Comparison of ENCODE assay signal across 8 cellular contexts in the genomic region with DNA sequence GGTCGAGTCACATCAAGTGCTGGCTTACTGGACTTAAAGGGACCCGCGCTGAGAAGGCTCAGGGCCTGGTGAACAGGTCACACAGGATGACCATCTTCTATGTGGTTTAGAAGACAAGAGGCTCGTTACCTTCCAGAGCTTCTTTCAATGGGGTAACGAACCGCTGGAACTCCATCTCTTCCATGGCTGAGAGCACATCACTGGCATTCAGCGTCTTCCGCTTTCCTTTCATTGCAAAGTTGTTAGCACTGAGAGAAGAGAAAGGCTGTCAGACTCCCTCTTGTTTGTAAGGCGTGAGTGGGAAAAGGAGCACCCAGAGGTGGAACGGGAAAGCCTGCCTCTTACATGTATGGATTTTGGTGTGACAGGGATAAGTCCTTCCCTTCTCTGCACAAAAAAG. TPM values are rescaled to one million over a fixed set of nuclear protein-coding genes. Genes with fewer than 3 reads are reported as not detected.
DNase-seq lines count a peak whose midpoint lies in the region; ATAC-seq, FAIRE-seq and TF ChIP-seq lines count a peak whose summit lies in the region.

No MANE protein-coding gene starts in this region.

- no peak for TF ChIP-seq EP300 in HepG2 (IDR thresholded peaks at IDR 0.05; ENCODE audit: low read depth in 2 of 2, low read length in 2 of 2)
- no peak for TF ChIP-seq EP300 in HepG2 (CRISPR knock-in tag; IDR thresholded peaks at IDR 0.05; ENCODE audit: borderline replicate concordance)
- no peak for TF ChIP-seq EP300 in tibial nerve (IDR thresholded peaks at IDR 0.05)

- peak overlapping the region; percentile 91 for H3K27ac ChIP-seq in HepG2 (ENCODE audit: extremely low read length, insufficient read depth, low read length)
- H3K27ac ChIP-seq in tibial nerve = peak overlapping the region; percentile 88 to 99 (median 93)

- peaks cover 15% of the 10 kb centered on the region for H3K36me3 ChIP-seq in adipocyte (ENCODE audit: control insufficient read depth, insufficient read depth, low read length, severe bottlenecking)
- peaks cover 0 to 19% of the 10 kb centered on the region in 2 experiments; a peak in 3 of 5 replicates for H3K36me3 ChIP-seq in HepG2 (replicated peaks in 1 of 2; ENCODE audit: control insufficient read depth in 1 of 2, insufficient read depth in 2 of 2, low read length in 2 of 2)
- H3K36me3 ChIP-seq in tibial nerve = peaks cover 0 to 26% (median 0%) of the 10 kb centered on the region in 3 donors

- no peak for TF ChIP-seq CTCF in HepG2 (CRISPR knock-in tag; IDR thresholded peaks at IDR 0.05)
- TF ChIP-seq CTCF in tibial nerve (IDR thresholded peaks at IDR 0.05) = no peak

- H3K27me3 ChIP-seq in adipocyte (replicated peaks; ENCODE audit: control insufficient read depth, insufficient read depth, low read length) (no peaks in the 10 kb centered on the region), HepG2 (ENCODE audit: control insufficient read depth in 1 of 2, insufficient read depth in 2 of 2, low read length in 2 of 2) (no peaks in the 10 kb centered on the region; a peak in 1 of 5 replicates), tibial nerve (no peaks in the 10 kb centered on the region)

- BruUV-seq in HepG2 (replicated peaks; lab: Mats Ljungman, UMichigan) = TSS peak; percentile 73

- no peaks in the 10 kb centered on the region for H4K20me1 ChIP-seq in HepG2 (ENCODE audit: insufficient read depth, low read length)

- TF ChIP-seq RAD21 in HepG2 (CRISPR knock-in tag; IDR thresholded peaks at IDR 0.05) = no peak

- H3K4me3 Mint-ChIP-seq in activated T-cell treated with anti-CD3 and anti-CD28 coated beads, Interleukin-2, amount 50 U/mL, for 24 hours = peak overlapping the region; percentile 94

- peaks cover 6% of the 10 kb centered on the region for H3K4me1 ChIP-seq in adipocyte (ENCODE audit: control insufficient read depth, insufficient read depth, low read length)
- peaks cover 37% of the 10 kb centered on the region for H3K4me1 ChIP-seq in HepG2 (ENCODE audit: insufficient read depth, low read length)
- H3K4me1 ChIP-seq in tibial nerve = peaks cover 0 to 36% (median 12%) of the 10 kb centered on the region in 4 donors

- ATAC-seq in HepG2 = no peak
- ATAC-seq in activated CD4-positive, CD25-positive, alpha-beta regulatory T cell treated with anti-CD3 and anti-CD28 coated beads, Interleukin-2, amount 50 U/mL, for 24 hours = no peak

- peak overlapping the region; percentile 97 for H3K9ac ChIP-seq in adipocyte (ENCODE audit: low read length)
- peak overlapping the region; percentile 93 for H3K9ac ChIP-seq in HepG2 (ENCODE audit: insufficient read depth, low read depth, low read length)

- no peaks in the 10 kb centered on the region for H3K9me3 Mint-ChIP-seq in activated T-cell treated with anti-CD3 and anti-CD28 coated beads, Interleukin-2, amount 50 U/mL, for 24 hours

- peaks cover 49% of the 10 kb centered on the region for H3K36me3 Mint-ChIP-seq in activated T-cell treated with anti-CD3 and anti-CD28 coated beads, Interleukin-2, amount 50 U/mL, for 24 hours (ENCODE audit: low read depth)

- POLR2A ChIA-PET in HepG2 (lab: Yijun Ruan, JAX) = interaction anchor here (0.8 to 3.6 kb wide), 22 partner anchors 9 to 245 kb away, joined by 3 to 50 read pairs (median 4); a partner anchor contains a TSS

- no peak for DNase-seq in activated T-cell treated with anti-CD3 and anti-CD28 coated beads, Interleukin-2, amount 50 U/mL, for 24 hours
- DNase-seq in activated T-cell treated with anti-CD3 and anti-CD28 coated beads, Interleukin-2, amount 50 U/mL, for 1 hour = no peak
- peak; percentile 28 for DNase-seq in adipocyte (ENCODE audit: low read depth)
- DNase-seq in HepG2 (ENCODE audit: low spot score) = no peak
- no peak for DNase-seq in tibial nerve (ENCODE audit: low spot score in 2 of 2)
- no peak for DNase-seq in COR-L47 (lab: John Stamatoyannopoulos, UW)
- no peak for DNase-seq in G401 (ENCODE audit: low spot score)

- in situ Hi-C loops in HepG2 (cut with HindIII; ENCODE audit: extremely low pct_ligation_motif_present, low pct_unique_long_range_greater_than_20kb) (no loop called here), G401 (cut with HindIII; ENCODE audit: low sequenced_read_pairs) (no loop called here)

- CTCF ChIA-PET in HepG2 (lab: Yijun Ruan, JAX; ENCODE audit: low intra/inter-chr PET ratio, low total read pairs) = no interaction called here

- intact Hi-C loops in HepG2 (cut with micrococcal nuclease; ENCODE audit: unreplicated experiment) = loop anchor here (10.0 kb wide), 1 partner anchor 135 kb away; a partner anchor contains a TSS

- no peaks in the 10 kb centered on the region for H3K27me3 Mint-ChIP-seq in activated T-cell treated with anti-CD3 and anti-CD28 coated beads, Interleukin-2, amount 50 U/mL, for 24 hours

- TF ChIP-seq POLR2A in HepG2 (IDR thresholded peaks at IDR 0.05; ENCODE audit: insufficient read depth in 1 of 2, low read depth in 2 of 2, low read length in 2 of 2) (no peak), tibial nerve (IDR thresholded peaks at IDR 0.05) (no peak)

- peaks cover 12% of the 10 kb centered on the region for H3K79me2 ChIP-seq in HepG2 (ENCODE audit: insufficient read depth, low read length)

- H3K4me2 ChIP-seq in HepG2 (ENCODE audit: low read depth, low read length) = peak overlapping the region; percentile 86

- no peak for FAIRE-seq in HepG2 (lab: Jason Lieb, UNC)

- H3K27ac Mint-ChIP-seq in activated T-cell treated with anti-CD3 and anti-CD28 coated beads, Interleukin-2, amount 50 U/mL, for 24 hours = peak overlapping the region; percentile 99

- WGBS in HepG2 (ENCODE audit: low lambda C conversion rate) = 41% methylated on average over 10 of the region's 10 CpGs
- WGBS in tibial nerve, 2 donors = 41 to 48% methylated on average over 10 of the region's 10 CpGs

- H3K4me1 Mint-ChIP-seq in activated T-cell treated with anti-CD3 and anti-CD28 coated beads, Interleukin-2, amount 50 U/mL, for 24 hours (ENCODE audit: low read depth) = peaks cover 37% of the 10 kb centered on the region

- H3K9me3 ChIP-seq in adipocyte (ENCODE audit: control insufficient read depth, low read length) (no peaks in the 10 kb centered on the region), HepG2 (ENCODE audit: low read length) (no peaks in the 10 kb centered on the region), tibial nerve (no peaks in the 10 kb centered on the region)

- peak overlapping the region; percentile 93 for H3K4me3 ChIP-seq in adipocyte (ENCODE audit: low read length)
- peak overlapping the region; percentile 91 to 98 (median 95) for H3K4me3 ChIP-seq in HepG2 (replicated peaks in 1 of 3; ENCODE audit: insufficient read depth in 1 of 3, low read depth in 2 of 3, low read length in 3 of 3)
- H3K4me3 ChIP-seq in tibial nerve = peak overlapping the region; percentile 56 to 97 (median 78)

- no peak overlapping the region for H2AFZ ChIP-seq in HepG2 (ENCODE audit: low read length)

RNA-seq across cellular contexts. Expression of a gene that starts 1.0 kb away (rescaled TPM):
- total RNA-seq in HepG2 (2016; rRNA removed; fragmentation: Illumina TruSeq; extraction: Trizol) (77.2 and 93.1 TPM in 2 replicates), tibial nerve (10 to 100 TPM; 22.2 to 28.4 (median 26.0) TPM)
- total RNA-seq in HepG2 (2016; cell fraction: cytosol; rRNA removed; fragmentation: Illumina TruSeq; extraction: Trizol; ENCODE audit: low read depth) = 16.4 and 16.7 TPM in 2 replicates
- total RNA-seq in HepG2 (2016; cell fraction: insoluble cytoplasmic fraction; rRNA removed; fragmentation: Illumina TruSeq; extraction: Trizol) = 79.2 and 96.3 TPM in 2 replicates
- total RNA-seq in HepG2 (2016; cell fraction: membrane; rRNA removed; fragmentation: Illumina TruSeq; extraction: Trizol) = 47.2 and 48.0 TPM in 2 replicates
- total RNA-seq in HepG2 (2016; cell fraction: nucleus; rRNA removed; fragmentation: Illumina TruSeq; extraction: Trizol) = 34.4 and 38.5 TPM in 2 replicates
- polyA plus RNA-seq in HepG2 (2011; rRNA removed) = 25.9 and 36.0 TPM in 2 replicates
- 23.9 and 28.7 TPM in 2 replicates for polyA plus RNA-seq in HepG2 (2011; cell fraction: cytosol; rRNA removed)
- 30.3 and 34.7 TPM in 2 replicates for polyA plus RNA-seq in HepG2 (2011; cell fraction: nucleus; rRNA removed)
- 17.9 and 29.2 TPM in 2 replicates for polyA plus RNA-seq in HepG2 (2012)
- polyA plus RNA-seq in HepG2 (2016; cell fraction: cytosol; fragmentation: Illumina TruSeq; extraction: Trizol; ENCODE audit: low read depth) = 15.0 and 17.3 TPM in 2 replicates
- 103 and 111 TPM in 2 replicates for polyA plus RNA-seq in HepG2 (2016; cell fraction: insoluble cytoplasmic fraction; fragmentation: Illumina TruSeq; extraction: Trizol; ENCODE audit: low read depth)
- polyA plus RNA-seq in HepG2 (2016; cell fraction: membrane; fragmentation: Illumina TruSeq; extraction: Trizol; ENCODE audit: low read depth) = 40.3 and 43.4 TPM in 2 replicates
- 75.6 and 79.1 TPM in 2 replicates for polyA plus RNA-seq in HepG2 (2016; cell fraction: nucleus; fragmentation: Illumina TruSeq; extraction: Trizol; ENCODE audit: insufficient read depth, low read depth)
- 17.7 and 85.1 TPM in 2 replicates for polyA minus RNA-seq in HepG2 (2011; rRNA and poly(A)+ RNA removed; ENCODE audit: low replicate concordance)
- 7.1 and 10.4 TPM in 2 replicates for polyA minus RNA-seq in HepG2 (2011; cell fraction: cytosol; rRNA and poly(A)+ RNA removed)
- 12.1 and 14.3 TPM in 2 replicates for polyA minus RNA-seq in HepG2 (2011; cell fraction: nucleus; rRNA and poly(A)+ RNA removed)
- total RNA-seq in G401 (2014; rRNA removed; shearing (Covaris generic)) = 94.5 and 116 TPM in 2 replicates

RNA-seq across cellular contexts. Expression of a gene that starts 1.1 kb away (rescaled TPM):
- total RNA-seq in HepG2 (2016; rRNA removed; fragmentation: Illumina TruSeq; extraction: Trizol) = 0.18 and 0.31 TPM in 2 replicates
- 1.0 and 1.1 TPM in 2 replicates for total RNA-seq in HepG2 (2016; cell fraction: cytosol; rRNA removed; fragmentation: Illumina TruSeq; extraction: Trizol; ENCODE audit: low read depth)
- total RNA-seq in HepG2 (2016; cell fraction: insoluble cytoplasmic fraction; rRNA removed; fragmentation: Illumina TruSeq; extraction: Trizol) = 0.22 and 0.30 TPM in 2 replicates
- total RNA-seq in HepG2 (2016; cell fraction: membrane; rRNA removed; fragmentation: Illumina TruSeq; extraction: Trizol) = 0.86 and 1.2 TPM in 2 replicates
- total RNA-seq in HepG2 (2016; cell fraction: nucleus; rRNA removed; fragmentation: Illumina TruSeq; extraction: Trizol) = 0.31 and 0.34 TPM in 2 replicates
- polyA plus RNA-seq in HepG2 (2011; rRNA removed) = 0.14 and 0.24 TPM in 2 replicates
- 0.13 and 0.21 TPM in 2 replicates for polyA plus RNA-seq in HepG2 (2011; cell fraction: cytosol; rRNA removed)
- 0.13 and 0.16 TPM in 2 replicates for polyA plus RNA-seq in HepG2 (2011; cell fraction: nucleus; rRNA removed)
- 0.16 and 0.21 TPM in 2 replicates for polyA plus RNA-seq in HepG2 (2012)
- polyA plus RNA-seq in HepG2 (2016; cell fraction: cytosol; fragmentation: Illumina TruSeq; extraction: Trizol; ENCODE audit: low read depth) = 0.17 and 0.55 TPM in 2 replicates
- 0.55 and 0.64 TPM in 2 replicates for polyA plus RNA-seq in HepG2 (2016; cell fraction: insoluble cytoplasmic fraction; fragmentation: Illumina TruSeq; extraction: Trizol; ENCODE audit: low read depth)
- 0.66 and 0.74 TPM in 2 replicates for polyA plus RNA-seq in HepG2 (2016; cell fraction: membrane; fragmentation: Illumina TruSeq; extraction: Trizol; ENCODE audit: low read depth)
- 0.22 and 0.23 TPM in 2 replicates for polyA plus RNA-seq in HepG2 (2016; cell fraction: nucleus; fragmentation: Illumina TruSeq; extraction: Trizol; ENCODE audit: insufficient read depth, low read depth)
- polyA minus RNA-seq in HepG2 (2011; rRNA and poly(A)+ RNA removed; ENCODE audit: low replicate concordance) = 0.46 and 3.7 TPM in 2 replicates
- 0.26 and 0.30 TPM in 2 replicates for polyA minus RNA-seq in HepG2 (2011; cell fraction: cytosol; rRNA and poly(A)+ RNA removed)
- polyA minus RNA-seq in HepG2 (2011; cell fraction: nucleus; rRNA and poly(A)+ RNA removed) = 0.77 and 0.99 TPM in 2 replicates
- 1 to 10 TPM in 1 of 4 donors, under 1 TPM in 1, not detected in 2; 0.59 to 1.3 TPM for total RNA-seq in tibial nerve
- total RNA-seq in G401 (2014; rRNA removed; shearing (Covaris generic)) = 1.3 TPM in 1 of 2 replicates, not detected in the other

RNA-seq across cellular contexts. Expression of a gene that starts 8.4 kb away (rescaled TPM):
- total RNA-seq in HepG2 (2016; rRNA removed; fragmentation: Illumina TruSeq; extraction: Trizol) = 21.8 and 23.0 TPM in 2 replicates
- total RNA-seq in HepG2 (2016; cell fraction: cytosol; rRNA removed; fragmentation: Illumina TruSeq; extraction: Trizol; ENCODE audit: low read depth) = 5.0 and 5.9 TPM in 2 replicates
- 21.5 and 22.8 TPM in 2 replicates for total RNA-seq in HepG2 (2016; cell fraction: insoluble cytoplasmic fraction; rRNA removed; fragmentation: Illumina TruSeq; extraction: Trizol)
- total RNA-seq in HepG2 (2016; cell fraction: membrane; rRNA removed; fragmentation: Illumina TruSeq; extraction: Trizol) = 9.1 and 9.2 TPM in 2 replicates
- total RNA-seq in HepG2 (2016; cell fraction: nucleus; rRNA removed; fragmentation: Illumina TruSeq; extraction: Trizol) = 16.1 and 20.0 TPM in 2 replicates
- 30.1 and 40.5 TPM in 2 replicates for polyA plus RNA-seq in HepG2 (2011; rRNA removed)
- 15.7 and 16.1 TPM in 2 replicates for polyA plus RNA-seq in HepG2 (2011; cell fraction: cytosol; rRNA removed)
- 75.9 and 98.7 TPM in 2 replicates for polyA plus RNA-seq in HepG2 (2011; cell fraction: nucleus; rRNA removed)
- 48.3 and 58.9 TPM in 2 replicates for polyA plus RNA-seq in HepG2 (2012)
- 6.7 and 7.3 TPM in 2 replicates for polyA plus RNA-seq in HepG2 (2016; cell fraction: cytosol; fragmentation: Illumina TruSeq; extraction: Trizol; ENCODE audit: low read depth)
- polyA plus RNA-seq in HepG2 (2016; cell fraction: insoluble cytoplasmic fraction; fragmentation: Illumina TruSeq; extraction: Trizol; ENCODE audit: low read depth) = 21.4 and 28.7 TPM in 2 replicates
- polyA plus RNA-seq in HepG2 (2016; cell fraction: membrane; fragmentation: Illumina TruSeq; extraction: Trizol; ENCODE audit: low read depth) = 8.7 and 9.0 TPM in 2 replicates
- polyA plus RNA-seq in HepG2 (2016; cell fraction: nucleus; fragmentation: Illumina TruSeq; extraction: Trizol; ENCODE audit: insufficient read depth, low read depth) = 44.4 and 47.1 TPM in 2 replicates
- 22.4 and 56.5 TPM in 2 replicates for polyA minus RNA-seq in HepG2 (2011; rRNA and poly(A)+ RNA removed; ENCODE audit: low replicate concordance)
- polyA minus RNA-seq in HepG2 (2011; cell fraction: cytosol; rRNA and poly(A)+ RNA removed) = 9.6 and 11.1 TPM in 2 replicates
- polyA minus RNA-seq in HepG2 (2011; cell fraction: nucleus; rRNA and poly(A)+ RNA removed) = 31.4 and 34.3 TPM in 2 replicates
- 10 to 100 TPM; 36.3 to 80.4 (median 46.8) TPM for total RNA-seq in tibial nerve
- total RNA-seq in G401 (2014; rRNA removed; shearing (Covaris generic)) = 11.3 and 13.7 TPM in 2 replicates

RNA-seq across cellular contexts. Expression of a gene that starts 32.7 kb away (rescaled TPM):
- total RNA-seq in HepG2 (2016; rRNA removed; fragmentation: Illumina TruSeq; extraction: Trizol) (23.0 and 23.1 TPM in 2 replicates), tibial nerve (10 to 100 TPM; 19.7 to 53.5 (median 25.7) TPM)
- total RNA-seq in HepG2 (2016; cell fraction: cytosol; rRNA removed; fragmentation: Illumina TruSeq; extraction: Trizol; ENCODE audit: low read depth) = 9.0 and 12.1 TPM in 2 replicates
- 24.5 and 26.6 TPM in 2 replicates for total RNA-seq in HepG2 (2016; cell fraction: insoluble cytoplasmic fraction; rRNA removed; fragmentation: Illumina TruSeq; extraction: Trizol)
- total RNA-seq in HepG2 (2016; cell fraction: membrane; rRNA removed; fragmentation: Illumina TruSeq; extraction: Trizol) = 14.8 and 21.9 TPM in 2 replicates
- total RNA-seq in HepG2 (2016; cell fraction: nucleus; rRNA removed; fragmentation: Illumina TruSeq; extraction: Trizol) = 20.3 and 23.2 TPM in 2 replicates
- polyA plus RNA-seq in HepG2 (2011; rRNA removed) = 38.5 and 52.1 TPM in 2 replicates
- polyA plus RNA-seq in HepG2 (2011; cell fraction: cytosol; rRNA removed) = 42.5 and 45.1 TPM in 2 replicates
- polyA plus RNA-seq in HepG2 (2011; cell fraction: nucleus; rRNA removed) = 48.3 and 66.3 TPM in 2 replicates
- 22.4 and 28.2 TPM in 2 replicates for polyA plus RNA-seq in HepG2 (2012)
- polyA plus RNA-seq in HepG2 (2016; cell fraction: cytosol; fragmentation: Illumina TruSeq; extraction: Trizol; ENCODE audit: low read depth) = 3.9 and 7.9 TPM in 2 replicates
- polyA plus RNA-seq in HepG2 (2016; cell fraction: insoluble cytoplasmic fraction; fragmentation: Illumina TruSeq; extraction: Trizol; ENCODE audit: low read depth) = 21.1 and 26.6 TPM in 2 replicates
- 9.6 and 14.6 TPM in 2 replicates for polyA plus RNA-seq in HepG2 (2016; cell fraction: membrane; fragmentation: Illumina TruSeq; extraction: Trizol; ENCODE audit: low read depth)
- polyA plus RNA-seq in HepG2 (2016; cell fraction: nucleus; fragmentation: Illumina TruSeq; extraction: Trizol; ENCODE audit: insufficient read depth, low read depth) = 59.1 and 62.1 TPM in 2 replicates
- polyA minus RNA-seq in HepG2 (2011; rRNA and poly(A)+ RNA removed; ENCODE audit: low replicate concordance) = 23.3 and 44.1 TPM in 2 replicates
- polyA minus RNA-seq in HepG2 (2011; cell fraction: cytosol; rRNA and poly(A)+ RNA removed) = 15.5 and 15.6 TPM in 2 replicates
- 18.0 and 26.0 TPM in 2 replicates for polyA minus RNA-seq in HepG2 (2011; cell fraction: nucleus; rRNA and poly(A)+ RNA removed)
- total RNA-seq in G401 (2014; rRNA removed; shearing (Covaris generic)) = 26.1 and 26.3 TPM in 2 replicates

RNA-seq across cellular contexts. Expression of a gene that starts 54.0 kb away (rescaled TPM):
- total RNA-seq in HepG2 (2016; rRNA removed; fragmentation: Illumina TruSeq; extraction: Trizol) (26.7 and 28.8 TPM in 2 replicates), tibial nerve (10 to 100 TPM; 18.0 to 45.9 (median 35.2) TPM)
- total RNA-seq in HepG2 (2016; cell fraction: cytosol; rRNA removed; fragmentation: Illumina TruSeq; extraction: Trizol; ENCODE audit: low read depth) = 6.9 and 7.7 TPM in 2 replicates
- 21.4 and 28.5 TPM in 2 replicates for total RNA-seq in HepG2 (2016; cell fraction: insoluble cytoplasmic fraction; rRNA removed; fragmentation: Illumina TruSeq; extraction: Trizol)
- 9.6 and 10.3 TPM in 2 replicates for total RNA-seq in HepG2 (2016; cell fraction: membrane; rRNA removed; fragmentation: Illumina TruSeq; extraction: Trizol)
- 30.1 and 33.4 TPM in 2 replicates for total RNA-seq in HepG2 (2016; cell fraction: nucleus; rRNA removed; fragmentation: Illumina TruSeq; extraction: Trizol)
- polyA plus RNA-seq in HepG2 (2011; rRNA removed) = 17.1 and 18.9 TPM in 2 replicates
- polyA plus RNA-seq in HepG2 (2011; cell fraction: cytosol; rRNA removed) = 12.7 and 14.2 TPM in 2 replicates
- polyA plus RNA-seq in HepG2 (2011; cell fraction: nucleus; rRNA removed) = 36.7 and 52.3 TPM in 2 replicates
- 8.7 and 10.8 TPM in 2 replicates for polyA plus RNA-seq in HepG2 (2012)
- 1.8 and 2.0 TPM in 2 replicates for polyA plus RNA-seq in HepG2 (2016; cell fraction: cytosol; fragmentation: Illumina TruSeq; extraction: Trizol; ENCODE audit: low read depth)
- polyA plus RNA-seq in HepG2 (2016; cell fraction: insoluble cytoplasmic fraction; fragmentation: Illumina TruSeq; extraction: Trizol; ENCODE audit: low read depth) = 13.4 and 19.3 TPM in 2 replicates
- 4.1 and 4.3 TPM in 2 replicates for polyA plus RNA-seq in HepG2 (2016; cell fraction: membrane; fragmentation: Illumina TruSeq; extraction: Trizol; ENCODE audit: low read depth)
- 30.0 and 36.0 TPM in 2 replicates for polyA plus RNA-seq in HepG2 (2016; cell fraction: nucleus; fragmentation: Illumina TruSeq; extraction: Trizol; ENCODE audit: insufficient read depth, low read depth)
- 41.8 and 53.6 TPM in 2 replicates for polyA minus RNA-seq in HepG2 (2011; rRNA and poly(A)+ RNA removed; ENCODE audit: low replicate concordance)
- 12.6 and 16.2 TPM in 2 replicates for polyA minus RNA-seq in HepG2 (2011; cell fraction: cytosol; rRNA and poly(A)+ RNA removed)
- 38.4 and 42.1 TPM in 2 replicates for polyA minus RNA-seq in HepG2 (2011; cell fraction: nucleus; rRNA and poly(A)+ RNA removed)
- total RNA-seq in G401 (2014; rRNA removed; shearing (Covaris generic)) = 117 and 144 TPM in 2 replicates
